34 cellular contexts compared by ENCODE assay signal in the genomic region with DNA sequence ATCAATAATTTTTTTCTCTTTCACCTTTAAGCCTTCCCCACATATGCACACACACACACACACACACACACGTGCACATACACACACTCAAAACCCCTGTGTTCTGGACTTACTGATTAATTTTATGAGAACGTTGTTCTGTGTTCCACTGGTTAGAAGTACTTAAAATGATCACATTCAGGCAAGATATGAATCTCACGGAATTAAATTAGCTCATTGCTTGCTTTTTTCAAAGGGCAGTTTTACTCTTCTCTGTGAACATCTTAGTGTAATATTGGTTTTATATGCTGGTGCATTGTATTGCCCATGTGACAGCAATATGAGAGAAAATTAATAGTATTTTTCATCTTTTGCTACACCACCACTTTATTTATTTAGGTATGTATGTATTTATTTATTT.
"Had no signal": no experiment of that assay in that cellular context is flagged by ENCODE, and none has a peak within 500 bp of the region (broad histone marks: within the 10 kb centered on the region; RNA-seq: fewer than 3 reads in every experiment).

No MANE protein-coding gene starts in this region.

- H3K4me3 ChIP-seq: MG63 had no signal

- H3K36me3 ChIP-seq: MG63 had no signal

- DNase-seq: Karpas-422, Kasumi-1, KG1, MG63, MM.1S, MV-4-11, NCI-H1048, NCI-H1092, NCI-H1092 treated with DMSO at 0.1 percent for 48 hours, NCI-H1105, NCI-H1105 treated with DMSO at 0.1 percent for 48 hours, NCI-H1417, NCI-H1417 treated with DMSO at 0.1 percent for 48 hours, NCI-H1436, NCI-H1436 treated with DMSO at 0.1 percent for 48 hours, NCI-H146, NCI-H1694, NCI-H1694 treated with DMSO at 0.1 percent for 48 hours, NCI-H187, NCI-H187 treated with DMSO at 0.1 percent for 48 hours, NCI-H1930, NCI-H2029, NCI-H2029 treated with DMSO at 0.1 percent for 48 hours, NCI-H2081, NCI-H2081 treated with DMSO at 0.1 percent for 48 hours, NCI-H2107, NCI-H2171, NCI-H2171 treated with DMSO at 0.1 percent for 48 hours, NCI-H2227 treated with DMSO at 0.1 percent for 48 hours, NCI-H226, NCI-H345, NCI-H446, NCI-H446 treated with DMSO at 0.1 percent for 48 hours had no signal

- H3K9ac ChIP-seq: KMS-11 had no signal

- H3K4me2 ChIP-seq: KMS-11 had no signal

- H3K27me3 ChIP-seq: MG63 had no signal

- H3K9me3 ChIP-seq: MG63 had no signal

- H3K27ac ChIP-seq: KMS-11 had no signal
